In the genomic region with DNA sequence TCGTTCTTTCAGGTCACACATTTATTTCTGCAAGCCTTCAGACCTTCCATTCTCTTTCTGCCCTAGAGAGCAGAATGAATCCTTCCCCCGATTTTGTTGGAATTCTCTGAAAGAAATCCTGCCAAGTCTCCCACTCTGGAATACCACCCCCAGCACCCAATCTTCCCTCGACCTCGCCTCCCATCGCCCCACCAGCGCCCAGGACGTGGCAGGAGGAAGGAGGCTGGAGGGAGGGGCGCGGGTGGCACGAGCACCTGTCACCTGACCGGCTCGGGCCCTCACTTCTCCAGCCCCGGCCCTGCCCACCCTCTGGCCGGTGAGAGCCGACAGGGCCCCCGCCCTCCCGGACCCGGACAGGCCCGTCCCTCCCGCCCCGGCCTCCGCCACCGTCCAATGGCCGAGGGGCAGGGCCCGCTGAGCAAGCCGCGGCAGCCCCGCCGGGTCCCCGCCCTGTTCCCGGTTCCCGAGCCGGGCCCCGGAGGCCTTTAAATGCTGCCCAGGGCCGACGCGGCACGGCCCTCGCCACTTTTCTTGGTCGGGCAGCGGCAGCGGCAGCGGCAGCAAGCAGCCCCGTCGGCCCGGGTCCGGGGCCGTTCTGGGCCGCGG, we compare ENCODE assay signal across 1 cellular context.
A peak's percentile ranks its signal among the peaks of the same experiment; 100 is the strongest.
TF ChIP-seq lines count a peak whose summit lies in the region.

A gene (plus strand): TSS at position 453 of the 606 bp plus-strand sequence. CDS start 384 bp downstream, outside the sequence.

TF ChIP-seq in K562, 482 proteins besides CTCF, POLR2A, EP300 and RAD21 (continued from another document):
- TF ChIP-seq, protein P1, sequence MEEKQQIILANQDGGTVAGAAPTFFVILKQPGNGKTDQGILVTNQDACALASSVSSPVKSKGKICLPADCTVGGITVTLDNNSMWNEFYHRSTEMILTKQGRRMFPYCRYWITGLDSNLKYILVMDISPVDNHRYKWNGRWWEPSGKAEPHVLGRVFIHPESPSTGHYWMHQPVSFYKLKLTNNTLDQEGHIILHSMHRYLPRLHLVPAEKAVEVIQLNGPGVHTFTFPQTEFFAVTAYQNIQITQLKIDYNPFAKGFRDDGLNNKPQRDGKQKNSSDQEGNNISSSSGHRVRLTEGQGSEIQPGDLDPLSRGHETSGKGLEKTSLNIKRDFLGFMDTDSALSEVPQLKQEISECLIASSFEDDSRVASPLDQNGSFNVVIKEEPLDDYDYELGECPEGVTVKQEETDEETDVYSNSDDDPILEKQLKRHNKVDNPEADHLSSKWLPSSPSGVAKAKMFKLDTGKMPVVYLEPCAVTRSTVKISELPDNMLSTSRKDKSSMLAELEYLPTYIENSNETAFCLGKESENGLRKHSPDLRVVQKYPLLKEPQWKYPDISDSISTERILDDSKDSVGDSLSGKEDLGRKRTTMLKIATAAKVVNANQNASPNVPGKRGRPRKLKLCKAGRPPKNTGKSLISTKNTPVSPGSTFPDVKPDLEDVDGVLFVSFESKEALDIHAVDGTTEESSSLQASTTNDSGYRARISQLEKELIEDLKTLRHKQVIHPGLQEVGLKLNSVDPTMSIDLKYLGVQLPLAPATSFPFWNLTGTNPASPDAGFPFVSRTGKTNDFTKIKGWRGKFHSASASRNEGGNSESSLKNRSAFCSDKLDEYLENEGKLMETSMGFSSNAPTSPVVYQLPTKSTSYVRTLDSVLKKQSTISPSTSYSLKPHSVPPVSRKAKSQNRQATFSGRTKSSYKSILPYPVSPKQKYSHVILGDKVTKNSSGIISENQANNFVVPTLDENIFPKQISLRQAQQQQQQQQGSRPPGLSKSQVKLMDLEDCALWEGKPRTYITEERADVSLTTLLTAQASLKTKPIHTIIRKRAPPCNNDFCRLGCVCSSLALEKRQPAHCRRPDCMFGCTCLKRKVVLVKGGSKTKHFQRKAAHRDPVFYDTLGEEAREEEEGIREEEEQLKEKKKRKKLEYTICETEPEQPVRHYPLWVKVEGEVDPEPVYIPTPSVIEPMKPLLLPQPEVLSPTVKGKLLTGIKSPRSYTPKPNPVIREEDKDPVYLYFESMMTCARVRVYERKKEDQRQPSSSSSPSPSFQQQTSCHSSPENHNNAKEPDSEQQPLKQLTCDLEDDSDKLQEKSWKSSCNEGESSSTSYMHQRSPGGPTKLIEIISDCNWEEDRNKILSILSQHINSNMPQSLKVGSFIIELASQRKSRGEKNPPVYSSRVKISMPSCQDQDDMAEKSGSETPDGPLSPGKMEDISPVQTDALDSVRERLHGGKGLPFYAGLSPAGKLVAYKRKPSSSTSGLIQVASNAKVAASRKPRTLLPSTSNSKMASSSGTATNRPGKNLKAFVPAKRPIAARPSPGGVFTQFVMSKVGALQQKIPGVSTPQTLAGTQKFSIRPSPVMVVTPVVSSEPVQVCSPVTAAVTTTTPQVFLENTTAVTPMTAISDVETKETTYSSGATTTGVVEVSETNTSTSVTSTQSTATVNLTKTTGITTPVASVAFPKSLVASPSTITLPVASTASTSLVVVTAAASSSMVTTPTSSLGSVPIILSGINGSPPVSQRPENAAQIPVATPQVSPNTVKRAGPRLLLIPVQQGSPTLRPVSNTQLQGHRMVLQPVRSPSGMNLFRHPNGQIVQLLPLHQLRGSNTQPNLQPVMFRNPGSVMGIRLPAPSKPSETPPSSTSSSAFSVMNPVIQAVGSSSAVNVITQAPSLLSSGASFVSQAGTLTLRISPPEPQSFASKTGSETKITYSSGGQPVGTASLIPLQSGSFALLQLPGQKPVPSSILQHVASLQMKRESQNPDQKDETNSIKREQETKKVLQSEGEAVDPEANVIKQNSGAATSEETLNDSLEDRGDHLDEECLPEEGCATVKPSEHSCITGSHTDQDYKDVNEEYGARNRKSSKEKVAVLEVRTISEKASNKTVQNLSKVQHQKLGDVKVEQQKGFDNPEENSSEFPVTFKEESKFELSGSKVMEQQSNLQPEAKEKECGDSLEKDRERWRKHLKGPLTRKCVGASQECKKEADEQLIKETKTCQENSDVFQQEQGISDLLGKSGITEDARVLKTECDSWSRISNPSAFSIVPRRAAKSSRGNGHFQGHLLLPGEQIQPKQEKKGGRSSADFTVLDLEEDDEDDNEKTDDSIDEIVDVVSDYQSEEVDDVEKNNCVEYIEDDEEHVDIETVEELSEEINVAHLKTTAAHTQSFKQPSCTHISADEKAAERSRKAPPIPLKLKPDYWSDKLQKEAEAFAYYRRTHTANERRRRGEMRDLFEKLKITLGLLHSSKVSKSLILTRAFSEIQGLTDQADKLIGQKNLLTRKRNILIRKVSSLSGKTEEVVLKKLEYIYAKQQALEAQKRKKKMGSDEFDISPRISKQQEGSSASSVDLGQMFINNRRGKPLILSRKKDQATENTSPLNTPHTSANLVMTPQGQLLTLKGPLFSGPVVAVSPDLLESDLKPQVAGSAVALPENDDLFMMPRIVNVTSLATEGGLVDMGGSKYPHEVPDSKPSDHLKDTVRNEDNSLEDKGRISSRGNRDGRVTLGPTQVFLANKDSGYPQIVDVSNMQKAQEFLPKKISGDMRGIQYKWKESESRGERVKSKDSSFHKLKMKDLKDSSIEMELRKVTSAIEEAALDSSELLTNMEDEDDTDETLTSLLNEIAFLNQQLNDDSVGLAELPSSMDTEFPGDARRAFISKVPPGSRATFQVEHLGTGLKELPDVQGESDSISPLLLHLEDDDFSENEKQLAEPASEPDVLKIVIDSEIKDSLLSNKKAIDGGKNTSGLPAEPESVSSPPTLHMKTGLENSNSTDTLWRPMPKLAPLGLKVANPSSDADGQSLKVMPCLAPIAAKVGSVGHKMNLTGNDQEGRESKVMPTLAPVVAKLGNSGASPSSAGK (IDR thresholded peaks at IDR 0.05): no peak
- TF ChIP-seq, protein P2, sequence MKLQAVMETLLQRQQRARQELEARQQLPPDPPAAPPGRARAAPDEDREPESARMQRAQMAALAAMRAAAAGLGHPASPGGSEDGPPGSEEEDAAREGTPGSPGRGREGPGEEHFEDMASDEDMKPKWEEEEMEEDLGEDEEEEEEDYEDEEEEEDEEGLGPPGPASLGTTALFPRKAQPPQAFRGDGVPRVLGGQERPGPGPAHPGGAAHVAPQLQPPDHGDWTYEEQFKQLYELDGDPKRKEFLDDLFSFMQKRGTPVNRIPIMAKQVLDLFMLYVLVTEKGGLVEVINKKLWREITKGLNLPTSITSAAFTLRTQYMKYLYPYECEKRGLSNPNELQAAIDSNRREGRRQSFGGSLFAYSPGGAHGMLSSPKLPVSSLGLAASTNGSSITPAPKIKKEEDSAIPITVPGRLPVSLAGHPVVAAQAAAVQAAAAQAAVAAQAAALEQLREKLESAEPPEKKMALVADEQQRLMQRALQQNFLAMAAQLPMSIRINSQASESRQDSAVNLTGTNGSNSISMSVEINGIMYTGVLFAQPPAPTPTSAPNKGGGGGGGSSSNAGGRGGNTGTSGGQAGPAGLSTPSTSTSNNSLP (IDR thresholded peaks at IDR 0.05; ENCODE audit: borderline replicate concordance, low read depth, low read length): no peak
- TF ChIP-seq SAP30 (IDR thresholded peaks at IDR 0.05; ENCODE audit: borderline replicate concordance, insufficient read depth, low read depth, low read length, poor library complexity, severe bottlenecking) (peak; percentile 35), MCM5 (IDR thresholded peaks at IDR 0.05; ENCODE audit: low read depth) (no peak), ZFX (CRISPR knock-in tag; IDR thresholded peaks at IDR 0.05) (peak; percentile 87), ZNF668 (CRISPR knock-in tag; IDR thresholded peaks at IDR 0.05) (no peak)
- TF ChIP-seq, protein P3, sequence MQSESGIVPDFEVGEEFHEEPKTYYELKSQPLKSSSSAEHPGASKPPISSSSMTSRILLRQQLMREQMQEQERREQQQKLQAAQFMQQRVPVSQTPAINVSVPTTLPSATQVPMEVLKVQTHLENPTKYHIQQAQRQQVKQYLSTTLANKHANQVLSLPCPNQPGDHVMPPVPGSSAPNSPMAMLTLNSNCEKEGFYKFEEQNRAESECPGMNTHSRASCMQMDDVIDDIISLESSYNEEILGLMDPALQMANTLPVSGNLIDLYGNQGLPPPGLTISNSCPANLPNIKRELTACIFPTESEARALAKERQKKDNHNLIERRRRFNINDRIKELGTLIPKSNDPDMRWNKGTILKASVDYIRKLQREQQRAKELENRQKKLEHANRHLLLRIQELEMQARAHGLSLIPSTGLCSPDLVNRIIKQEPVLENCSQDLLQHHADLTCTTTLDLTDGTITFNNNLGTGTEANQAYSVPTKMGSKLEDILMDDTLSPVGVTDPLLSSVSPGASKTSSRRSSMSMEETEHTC (IDR thresholded peaks at IDR 0.05): no peak
